In the genomic region with DNA sequence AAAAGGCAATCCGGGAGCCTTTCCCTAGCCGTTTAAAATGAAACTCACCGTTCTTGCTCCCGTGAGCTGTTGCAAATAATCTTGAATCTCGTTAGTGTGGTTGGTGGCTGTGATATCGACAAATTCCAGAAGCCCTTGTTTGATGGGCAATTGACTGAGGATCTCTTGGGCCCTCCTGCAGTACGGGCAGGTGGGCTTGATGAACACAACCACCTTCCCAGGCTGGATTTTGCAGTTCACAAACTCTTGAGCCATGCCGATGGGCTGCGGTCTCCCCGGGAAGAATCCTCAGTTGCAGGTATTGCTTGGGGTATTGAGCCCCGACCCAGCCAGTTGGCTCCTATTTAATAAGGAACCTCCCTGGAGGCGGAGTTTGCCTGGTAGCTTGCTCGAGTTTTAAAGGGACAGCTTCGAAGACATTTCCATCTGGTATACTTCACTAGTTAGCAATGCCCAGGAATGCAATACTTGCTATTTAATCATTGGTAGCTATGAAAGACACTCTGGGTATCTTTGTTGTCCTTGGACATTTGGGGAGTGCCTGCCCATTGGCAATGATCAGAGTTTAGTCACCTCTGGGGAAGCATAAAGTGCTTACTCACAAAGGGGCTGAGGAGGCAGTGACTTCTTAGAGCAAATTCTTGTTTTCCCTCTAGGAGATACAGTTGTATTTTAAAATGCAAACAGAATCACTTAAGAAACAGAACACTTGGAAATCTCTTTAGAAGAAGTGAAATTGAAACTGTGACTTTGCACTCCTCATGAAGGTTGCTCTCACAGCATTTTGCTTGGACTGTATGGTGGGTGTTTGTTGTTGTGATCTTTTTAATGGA, we compare ENCODE assay signal across 8 cellular contexts. TPM values are rescaled to one million over a fixed set of nuclear protein-coding genes. Genes with fewer than 3 reads are reported as not detected.
A peak's percentile ranks its signal among the peaks of the same experiment; 100 is the strongest.
DNase-seq lines count a peak whose midpoint lies in the region; ATAC-seq and FAIRE-seq lines count a peak whose summit lies in the region.

A gene with protein sequence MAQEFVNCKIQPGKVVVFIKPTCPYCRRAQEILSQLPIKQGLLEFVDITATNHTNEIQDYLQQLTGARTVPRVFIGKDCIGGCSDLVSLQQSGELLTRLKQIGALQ (minus strand): TSS at position 319 of the 833 bp plus-strand sequence. CDS start 64 bp downstream, at position 255.

- H2BK5ac ChIP-seq in neuronal stem cell (ENCODE audit: low read length), result no peak within 1 kb of the TSS

- H3K9ac ChIP-seq in neuronal stem cell (ENCODE audit: low read depth, low read length, poor library complexity), result peak within 1 kb of the TSS; percentile 72

- peak within 1 kb of the TSS; percentile 95 for H2AFZ ChIP-seq in neuronal stem cell (ENCODE audit: low read length)

- no peak within 1 kb of the TSS for H4K91ac ChIP-seq in neuronal stem cell (ENCODE audit: low read depth, low read length, poor library complexity)

- H3K27me3 ChIP-seq in neuronal stem cell (ENCODE audit: control insufficient read depth in 3 of 3, insufficient read depth in 3 of 3, low read depth in 1 of 3, low read length in 3 of 3), result no peaks in the 10 kb centered on the region

- H3K4me3 Mint-ChIP-seq in activated naive CD8-positive, alpha-beta T cell, result peak within 1 kb of the TSS; percentile 90

- no CpG with 5 or more reads among the region's 14 CpGs for WGBS in neuronal stem cell (ENCODE audit: extremely low coverage in 2 of 2, insufficient read length in 2 of 2, insufficient replicate concordance in 1 of 2), 2 donors

- peak within 1 kb of the TSS; percentile 44 for H3K18ac ChIP-seq in neuronal stem cell (ENCODE audit: low read length)

- no peak within 1 kb of the TSS for H3K23ac ChIP-seq in neuronal stem cell (ENCODE audit: low read depth, low read length, poor library complexity)

- DNase-seq in DMS53 (lab: John Stamatoyannopoulos, UW) (peak; percentile 66), RCC 7860 (ENCODE audit: low spot score) (peak; percentile 50), globus pallidus (ENCODE audit: low spot score) (peak; percentile 65), neuronal stem cell (ENCODE audit: low spot score) (peak; percentile 42), GM19240 (ENCODE audit: insufficient read length, low spot score) (no peak)

- no peak for FAIRE-seq in RCC 7860 (lab: Jason Lieb, UNC)

- H4K8ac ChIP-seq in neuronal stem cell (ENCODE audit: low read depth, low read length), result no peak within 1 kb of the TSS

- no peak within 1 kb of the TSS for H2BK120ac ChIP-seq in neuronal stem cell (ENCODE audit: low read depth, low read length)

- H3K4me1 ChIP-seq in neuronal stem cell (ENCODE audit: control insufficient read depth in 2 of 2, insufficient read depth in 1 of 2, low read depth in 1 of 2, low read length in 2 of 2), result peaks cover 13 to 21% of the 10 kb centered on the region in 2 donors

- peaks cover 4% of the 10 kb centered on the region for H3K79me1 ChIP-seq in neuronal stem cell (ENCODE audit: low read depth, low read length)

- H3K4ac ChIP-seq in neuronal stem cell (ENCODE audit: low read length), result no peak within 1 kb of the TSS

- H2BK12ac ChIP-seq in neuronal stem cell (ENCODE audit: low read length), result no peak within 1 kb of the TSS

- peak within 1 kb of the TSS; percentile 94 for H3K27ac Mint-ChIP-seq in activated naive CD8-positive, alpha-beta T cell

- no peaks in the 10 kb centered on the region for H3K9me3 Mint-ChIP-seq in activated naive CD8-positive, alpha-beta T cell (ENCODE audit: low read depth)

- H3K4me1 Mint-ChIP-seq in activated naive CD8-positive, alpha-beta T cell (ENCODE audit: low read depth), result peaks cover 77% of the 10 kb centered on the region

- no peak within 1 kb of the TSS for H2AK5ac ChIP-seq in neuronal stem cell (ENCODE audit: low read depth, low read length)

- peak within 1 kb of the TSS; percentile 63 for H3K27ac ChIP-seq in neuronal stem cell (replicated peaks; ENCODE audit: low read length)

- no peaks in the 10 kb centered on the region for H3K9me3 ChIP-seq in neuronal stem cell (replicated peaks in 1 of 2; ENCODE audit: control insufficient read depth in 2 of 2, insufficient read depth in 1 of 2, low read depth in 1 of 2, low read length in 2 of 2)

- H3K4me2 ChIP-seq in neuronal stem cell (ENCODE audit: insufficient read depth, low read length, poor library complexity, severe bottlenecking), result peak within 1 kb of the TSS; percentile 61

- no peaks in the 10 kb centered on the region for H3K36me3 Mint-ChIP-seq in activated naive CD8-positive, alpha-beta T cell

- H3K14ac ChIP-seq in neuronal stem cell (ENCODE audit: low read length), result no peak within 1 kb of the TSS

- no peaks in the 10 kb centered on the region for H3K27me3 Mint-ChIP-seq in activated naive CD8-positive, alpha-beta T cell

- peak; percentile 48 for ATAC-seq in GM19395 (IDR thresholded peaks at IDR 0.05; ENCODE audit: unreplicated experiment)
- peak; percentile 30 for ATAC-seq in HG03558 (IDR thresholded peaks at IDR 0.05; ENCODE audit: extremely low read depth, unreplicated experiment)

- H2BK15ac ChIP-seq in neuronal stem cell (ENCODE audit: low read length), result peak within 1 kb of the TSS; percentile 77

- no peaks in the 10 kb centered on the region for H3K36me3 ChIP-seq in neuronal stem cell (replicated peaks in 1 of 2; ENCODE audit: control insufficient read depth in 2 of 2, insufficient read depth in 2 of 2, low read length in 2 of 2)

- peak within 1 kb of the TSS; percentile 67 to 88 for H3K4me3 ChIP-seq in neuronal stem cell (ENCODE audit: low read length in 2 of 2)

RNA-seq across cellular contexts. Expression of the gene that starts here (rescaled TPM):
- 13.5 TPM for polyA plus RNA-seq in neuronal stem cell (2013, experiment 1 of 2)
- polyA plus RNA-seq in neuronal stem cell (2013, experiment 2 of 2), result 14.2 TPM
